Comparison of ENCODE assay signal across 12 cellular contexts in the genomic region with DNA sequence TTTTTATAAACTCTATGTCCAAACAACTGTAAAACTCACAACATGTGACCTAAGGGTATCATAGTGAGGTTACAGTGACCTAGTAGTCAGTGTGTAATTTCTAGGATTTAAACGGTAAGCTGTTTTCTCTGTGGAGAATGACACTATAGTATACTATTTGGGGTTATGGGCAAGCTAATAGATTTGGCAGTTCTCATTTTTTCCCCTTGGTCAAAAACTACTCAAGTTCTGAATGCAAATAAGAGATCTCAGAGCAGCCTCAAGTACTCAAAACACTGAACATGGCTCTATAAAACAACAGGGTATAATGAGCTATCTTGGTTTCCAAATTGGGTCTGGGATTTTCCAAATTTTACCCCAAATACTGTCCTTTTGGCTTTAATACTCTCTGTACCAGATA.
A peak's percentile ranks its signal among the peaks of the same experiment; 100 is the strongest.
DNase-seq lines count a peak whose midpoint lies in the region; ATAC-seq, FAIRE-seq and TF ChIP-seq lines count a peak whose summit lies in the region.
"Had no signal": no experiment of that assay in that cellular context is flagged by ENCODE, and none has a peak within 500 bp of the region (broad histone marks: within the 10 kb centered on the region; RNA-seq: fewer than 3 reads in every experiment).

No MANE protein-coding gene starts in this region.

- H3K4me3 ChIP-seq in bronchial epithelial cell (ENCODE audit: low read depth, low read length) (no peak overlapping the region), mucosa of rectum (ENCODE audit: low read length in 2 of 2) (peak overlapping the region; percentile 3 to 16)
- H3K4me3 ChIP-seq: BLaER1, upper lobe of left lung had no signal

- no peaks in the 10 kb centered on the region for H3K36me3 Mint-ChIP-seq in CD4-positive, alpha-beta T cell (ENCODE audit: low read depth)

- H3K9me3 ChIP-seq in CD4-positive, alpha-beta T cell (ENCODE audit: control insufficient read depth, low read length) = no peaks in the 10 kb centered on the region
- peaks cover 0 to 2% of the 10 kb centered on the region in 2 donors for H3K9me3 ChIP-seq in mucosa of rectum (ENCODE audit: control insufficient read depth in 2 of 2, low read length in 2 of 2)
- H3K9me3 ChIP-seq: upper lobe of left lung had no signal

- no peaks in the 10 kb centered on the region for H3K27me3 ChIP-seq in CD4-positive, alpha-beta T cell (ENCODE audit: control insufficient read depth, insufficient read depth, low read length)
- no peaks in the 10 kb centered on the region for H3K27me3 ChIP-seq in bronchial epithelial cell (ENCODE audit: control insufficient read depth, insufficient read depth, low read length)
- H3K27me3 ChIP-seq in mucosa of rectum (ENCODE audit: control insufficient read depth in 2 of 2, insufficient read depth in 2 of 2, low read length in 2 of 2) = no peaks in the 10 kb centered on the region
- H3K27me3 ChIP-seq: BLaER1, upper lobe of left lung had no signal

- peak overlapping the region; percentile 21 for H3K4me3 Mint-ChIP-seq in CD4-positive, alpha-beta T cell

- intact Hi-C loops in CD4-positive, alpha-beta T cell (cut with DNase I, micrococcal nuclease) = no loop called here

- DNase-seq in CD4-positive, alpha-beta T cell = no peak
- DNase-seq in bronchial epithelial cell (ENCODE audit: low read depth) = peak; percentile 11
- DNase-seq in erythroblast (lab: John Stamatoyannopoulos, UW) = no peak
- no peak for DNase-seq in GM03348 (ENCODE audit: low spot score)
- no peak for DNase-seq in stimulated activated CD4-positive, alpha-beta T cell treated with anti-CD3 and anti-CD28 coated beads, Interleukin-2, amount 100 ng/mL, for 24 hours
- DNase-seq in activated T-cell treated with anti-CD3 and anti-CD28 coated beads, Interleukin-2, amount 50 U/mL, for 1 hour = no peak
- DNase-seq: activated CD4-positive, alpha-beta T cell treated with anti-CD3 and anti-CD28 coated beads, Interleukin-2, amount 50 U/mL, for 48 hours had no signal

- H3K27ac ChIP-seq in CD4-positive, alpha-beta T cell (ENCODE audit: low read depth, low read length) = no peak overlapping the region
- H3K27ac ChIP-seq in mucosa of rectum (ENCODE audit: low read depth in 2 of 2, low read length in 2 of 2) = peak overlapping the region; percentile 13 to 76
- H3K27ac ChIP-seq: BLaER1 had no signal

- H3K4me1 ChIP-seq in mucosa of rectum (ENCODE audit: control insufficient read depth in 2 of 2, insufficient read depth in 2 of 2, low read length in 2 of 2) = peaks cover 16 to 23% of the 10 kb centered on the region in 2 donors
- H3K4me1 ChIP-seq: BLaER1, parathyroid adenoma had no signal

- POLR2A ChIA-PET in CD4-positive, alpha-beta T cell (lab: Charles Lee) = interaction anchor here (0.9 to 1.9 kb wide), 2 partner anchors 9 to 329 kb away, joined by 3 to 10 read pairs; a partner anchor contains a TSS

- peaks cover 44% of the 10 kb centered on the region for H3K4me1 Mint-ChIP-seq in CD4-positive, alpha-beta T cell (ENCODE audit: low read depth)

- no peak overlapping the region for H3K9ac ChIP-seq in mucosa of rectum (ENCODE audit: low read depth in 1 of 2, low read length in 2 of 2)
- H3K9ac ChIP-seq: BLaER1, parathyroid adenoma had no signal

- no peak for ATAC-seq in CD4-positive, alpha-beta T cell (ENCODE audit: poor library complexity)
- ATAC-seq in HG03460 (IDR thresholded peaks at IDR 0.05; ENCODE audit: unreplicated experiment) = peak; percentile 50

- H3K9me3 Mint-ChIP-seq in CD4-positive, alpha-beta T cell = no peaks in the 10 kb centered on the region

- CTCF ChIA-PET in CD4-positive, alpha-beta T cell (lab: Charles Lee) = interaction anchor here (1.8 kb wide), 1 partner anchor 24 kb away, joined by 4 read pairs; no protein-coding TSS in a partner anchor

- no peak for TF ChIP-seq CTCF in CD4-positive, alpha-beta T cell (IDR thresholded peaks at IDR 0.05)
- TF ChIP-seq CTCF in bronchial epithelial cell (IDR thresholded peaks at IDR 0.05; ENCODE audit: insufficient read depth, low read length, severe bottlenecking) = no peak

- no peak for TF ChIP-seq POLR2A in erythroblast (IDR thresholded peaks at IDR 0.05; ENCODE audit: low read length)

- peak overlapping the region; percentile 82 for H3K27ac Mint-ChIP-seq in CD4-positive, alpha-beta T cell

- no peaks in the 10 kb centered on the region for H3K27me3 Mint-ChIP-seq in CD4-positive, alpha-beta T cell

- FAIRE-seq in bronchial epithelial cell (lab: Jason Lieb, UNC) = no peak

- H3K36me3 ChIP-seq in bronchial epithelial cell (ENCODE audit: control insufficient read depth, insufficient read depth, low read length) = no peaks in the 10 kb centered on the region
- H3K36me3 ChIP-seq in mucosa of rectum (ENCODE audit: control insufficient read depth in 2 of 2, insufficient read depth in 2 of 2, low read length in 2 of 2) = no peaks in the 10 kb centered on the region
- H3K36me3 ChIP-seq: BLaER1, upper lobe of left lung had no signal
